8 cellular contexts compared by ENCODE assay signal in the genomic region with DNA sequence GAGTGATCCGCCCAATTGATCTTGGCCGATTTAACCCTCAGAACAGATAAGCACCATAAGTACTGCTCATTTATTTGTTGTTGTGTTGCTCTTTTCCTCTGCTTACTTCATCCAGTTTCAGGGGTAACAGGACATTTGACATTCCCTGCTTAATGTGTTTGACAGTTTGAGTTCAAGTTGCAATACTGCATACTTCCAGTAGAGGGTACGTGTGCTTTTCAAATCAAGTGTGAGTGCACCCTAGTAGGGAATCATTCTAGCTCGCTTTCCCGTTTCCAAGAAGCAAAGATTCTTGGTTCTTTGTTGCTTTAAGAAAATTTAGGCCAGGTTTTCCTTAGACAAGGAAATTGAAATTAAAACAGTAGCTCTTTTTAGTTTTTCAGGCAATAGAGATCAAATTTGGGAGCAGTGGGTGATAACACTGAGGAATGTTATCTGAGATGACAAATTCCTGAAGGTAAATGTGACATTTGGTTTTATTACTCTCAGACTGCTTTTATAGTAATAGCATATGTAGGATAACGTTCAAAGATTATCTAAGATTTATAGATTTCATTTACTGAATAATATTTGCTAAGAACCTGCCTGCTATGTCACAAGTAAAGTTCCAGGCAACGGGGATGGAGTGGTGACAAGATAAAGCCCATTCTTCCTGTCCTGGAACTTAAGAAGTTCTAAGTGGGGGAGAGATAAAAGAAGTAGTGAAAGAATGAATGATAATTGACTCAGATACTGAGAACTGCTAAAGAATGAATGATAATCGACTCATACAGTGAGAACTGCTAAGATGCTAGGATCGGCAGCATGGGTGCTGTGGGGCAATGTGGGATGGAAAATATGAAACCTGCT.
DNase-seq lines count a peak whose midpoint lies in the region; ATAC-seq, FAIRE-seq and TF ChIP-seq lines count a peak whose summit lies in the region.

No MANE protein-coding gene starts in this region.

- H3K36me3 ChIP-seq in upper lobe of right lung, result no peaks in the 10 kb centered on the region

- ATAC-seq in HG02884 (IDR thresholded peaks at IDR 0.05; ENCODE audit: unreplicated experiment), result peak; percentile 73
- ATAC-seq in upper lobe of right lung, result peak; percentile 89

- H3K27ac ChIP-seq in upper lobe of right lung, result no peak overlapping the region

- in situ Hi-C loops in T47D (cut with HindIII; ENCODE audit: low pct_unique_long_range_greater_than_20kb, low sequenced_read_pairs), result no loop called here

- FAIRE-seq in GM12891 (lab: Jason Lieb, UNC), result peak; percentile 82

- H3K4me1 ChIP-seq in upper lobe of right lung, result no peaks in the 10 kb centered on the region

- DNase-seq in AG09309 (ENCODE audit: low read depth) (peak; percentile 45), GM12891 (ENCODE audit: insufficient read length, low spot score) (peak; percentile 5), NCI-H2227 treated with DMSO at 0.1 percent for 48 hours (lab: John Stamatoyannopoulos, UW) (peak; percentile 28), T47D (ENCODE audit: low read depth in 1 of 2, low spot score in 1 of 2) (peak; percentile 7 to 72), kidney tubule cell (ENCODE audit: low spot score) (peak; percentile 66), upper lobe of right lung (no peak)
- no peak for DNase-seq in stimulated activated CD4-positive, alpha-beta T cell treated with anti-CD3 and anti-CD28 coated beads, Interleukin-4, amount 100 ng/mL, for 24 hours

- no peaks in the 10 kb centered on the region for H3K27me3 ChIP-seq in upper lobe of right lung

- no peak for TF ChIP-seq POLR2A in GM12891 (IDR thresholded peaks at IDR 0.05; ENCODE audit: low read depth, low read length)

- intact Hi-C loops in upper lobe of right lung (cut with DNase I), result no loop called here

- TF ChIP-seq CTCF in AG09309 (IDR thresholded peaks at IDR 0.05; ENCODE audit: control insufficient read depth, insufficient read depth, low read depth, low read length, missing control alignments), result peak; percentile 85
- peak; percentile 82 for TF ChIP-seq CTCF in upper lobe of right lung (IDR thresholded peaks at IDR 0.05)

- no peaks in the 10 kb centered on the region for H3K9me3 ChIP-seq in upper lobe of right lung

- H3K4me3 ChIP-seq in AG09309 (ENCODE audit: control insufficient read depth, low read depth, low read length) (no peak overlapping the region), upper lobe of right lung (no peak overlapping the region)

TF ChIP-seq in GM12891, 5 proteins besides CTCF, POLR2A, EP300 and RAD21:
- TF ChIP-seq POU2F2 (IDR thresholded peaks at IDR 0.05; ENCODE audit: low read depth, low read length), result no peak
- TF ChIP-seq PAX5 (IDR thresholded peaks at IDR 0.05; ENCODE audit: insufficient read depth, low read length, severe bottlenecking), result no peak
- TF ChIP-seq POLR2AphosphoS5 (IDR thresholded peaks at IDR 0.05; ENCODE audit: low read depth, low read length), result no peak
- no peak for TF ChIP-seq TAF1 (IDR thresholded peaks at IDR 0.05; ENCODE audit: low read depth, low read length)
- no peak for TF ChIP-seq SPI1 (IDR thresholded peaks at IDR 0.05; ENCODE audit: low read depth, low read length)
TF ChIP-seq in GM12891: peak in this region for 0.

Comparison
In these comparisons a context has a peak if more than half of its experiments do, and no peak if none do; other contexts are left out.
1. DNase-seq: peak in AG09309 (single experiment), GM12891 (single experiment), NCI-H2227 treated with DMSO at 0.1 percent for 48 hours (single experiment), T47D (2 of 2) and kidney tubule cell (single experiment); none in upper lobe of right lung (single experiment) and stimulated activated CD4-positive, alpha-beta T cell treated with anti-CD3 and anti-CD28 coated beads, Interleukin-4, amount 100 ng/mL, for 24 hours (single experiment).